In genomic region chr16:2739555-2740435, GRCh38 we compare ENCODE assay signal across 1 cellular context.
TF ChIP-seq lines count a peak whose summit lies in the region.

No MANE protein-coding gene starts in this region.

TF ChIP-seq in HepG2, 621 proteins besides CTCF, POLR2A, EP300 and RAD21 (continued from another document):
- TF ChIP-seq ZFP82 (CRISPR knock-in tag; IDR thresholded peaks at IDR 0.05; ENCODE audit: borderline replicate concordance) (no peak), RORA (CRISPR knock-in tag; IDR thresholded peaks at IDR 0.05) (no peak), ZBTB14 (CRISPR knock-in tag; IDR thresholded peaks at IDR 0.05) (no peak), HNRNPUL1 (IDR thresholded peaks at IDR 0.05; ENCODE audit: low read depth, low read length) (no peak), ZBTB40 (IDR thresholded peaks at IDR 0.05) (no peak), ZBTB40 (CRISPR knock-in tag; IDR thresholded peaks at IDR 0.05) (no peak), ZNF136 (CRISPR knock-in tag; IDR thresholded peaks at IDR 0.05; ENCODE audit: low read depth) (no peak), ISL2 (CRISPR knock-in tag; IDR thresholded peaks at IDR 0.05) (no peak), NCOR1 (IDR thresholded peaks at IDR 0.05; ENCODE audit: borderline replicate concordance, low read length) (no peak), JUN (CRISPR knock-in tag; IDR thresholded peaks at IDR 0.05) (no peak), RCOR2 (CRISPR knock-in tag; IDR thresholded peaks at IDR 0.05) (no peak), ZNF232 (CRISPR knock-in tag; IDR thresholded peaks at IDR 0.05; ENCODE audit: borderline replicate concordance) (no peak), SOX5 (CRISPR knock-in tag; IDR thresholded peaks at IDR 0.05; ENCODE audit: borderline replicate concordance) (no peak), DNMT3B (CRISPR knock-in tag; conservative IDR thresholded peaks at IDR 0.05) (no peak), TEAD3 (CRISPR knock-in tag; optimal IDR thresholded peaks at IDR 0.05; ENCODE audit: borderline replicate concordance) (no peak), CCAR2 (optimal IDR thresholded peaks at IDR 0.05; ENCODE audit: low read depth, low read length) (no peak), FOSL2 (CRISPR knock-in tag; IDR thresholded peaks at IDR 0.05) (peak; percentile 11; the same call in 1 of the 2 replicates), ZNF652 (CRISPR knock-in tag; IDR thresholded peaks at IDR 0.05; ENCODE audit: borderline replicate concordance, low read depth) (no peak), ZSCAN5A (CRISPR knock-in tag; IDR thresholded peaks at IDR 0.05; ENCODE audit: borderline replicate concordance) (no peak), ZSCAN29 (CRISPR knock-in tag; conservative IDR thresholded peaks at IDR 0.05) (no peak), SRF (IDR thresholded peaks at IDR 0.05; ENCODE audit: low read depth, low read length) (no peak), ZNF512 (CRISPR knock-in tag; IDR thresholded peaks at IDR 0.05) (no peak), ZNF484 (CRISPR knock-in tag; IDR thresholded peaks at IDR 0.05; ENCODE audit: borderline replicate concordance, low read depth) (no peak), REST (IDR thresholded peaks at IDR 0.05; ENCODE audit: borderline replicate concordance in 1 of 2, low read depth in 1 of 2, low read length in 2 of 2) (no peak), MYC (CRISPR knock-in tag; IDR thresholded peaks at IDR 0.05; ENCODE audit: borderline replicate concordance) (no peak), POLR2AphosphoS5 (IDR thresholded peaks at IDR 0.05; ENCODE audit: low read depth, low read length) (no peak)
